ENCODE assay signal across 14 cellular contexts in genomic region chr11:26992031-26992541, GRCh38. TPM values are rescaled to one million over a fixed set of nuclear protein-coding genes. Genes with fewer than 3 reads are reported as not detected.
DNase-seq lines count a peak whose midpoint lies in the region; ATAC-seq, FAIRE-seq and TF ChIP-seq lines count a peak whose summit lies in the region.
"Had no signal": no experiment of that assay in that cellular context is flagged by ENCODE, and none has a peak within 500 bp of the region (broad histone marks: within the 10 kb centered on the region; RNA-seq: fewer than 3 reads in every experiment).

No MANE protein-coding gene starts in this region.

- ATAC-seq in SK-N-SH treated with all-trans-retinoic acid at 6 μM for 48 hours, result peak; percentile 54
- peak; percentile 31 to 78 (median 74) for ATAC-seq in psoas muscle
- no peak for ATAC-seq in naive thymus-derived CD8-positive, alpha-beta T cell
- ATAC-seq in HG03378 (IDR thresholded peaks at IDR 0.05; ENCODE audit: unreplicated experiment), result no peak
- no peak for ATAC-seq in left colon

- 44 to 74% (median 50%) methylated on average over 1 of the region's 1 CpG for WGBS in psoas muscle, 3 donors

- H3K9me3 Mint-ChIP-seq in naive thymus-derived CD8-positive, alpha-beta T cell, result peaks cover 0 to 7% (median 1%) of the 10 kb centered on the region in 9 donors

- H3K27ac ChIP-seq in psoas muscle, result no peak overlapping the region

- intact Hi-C loops in psoas muscle (cut with DNase I) (no loop called here), left colon (cut with DNase I, micrococcal nuclease) (no loop called here)

- no peaks in the 10 kb centered on the region for H3K27me3 ChIP-seq in psoas muscle (ENCODE audit: insufficient read depth in 3 of 3, low read length in 2 of 3)

- no peak for FAIRE-seq in D721Med (lab: Jason Lieb, UNC)

- H3K4me1 ChIP-seq in psoas muscle, result peaks cover 3% of the 10 kb centered on the region

- H3K27me3 Mint-ChIP-seq in naive thymus-derived CD8-positive, alpha-beta T cell, result peaks cover 2 to 8% (median 5%) of the 10 kb centered on the region in 5 donors

- TF ChIP-seq CTCF in fibroblast of the aortic adventitia (IDR thresholded peaks at IDR 0.05; ENCODE audit: insufficient read depth, low read length), result no peak
- no peak for TF ChIP-seq CTCF in psoas muscle (IDR thresholded peaks at IDR 0.05)
- TF ChIP-seq CTCF in D721Med (IDR thresholded peaks at IDR 0.05; ENCODE audit: insufficient read depth, missing control alignments), result no peak

- no peaks in the 10 kb centered on the region for H3K36me3 Mint-ChIP-seq in naive thymus-derived CD8-positive, alpha-beta T cell
- H3K36me3 Mint-ChIP-seq: immature natural killer cell had no signal

- POLR2A ChIA-PET in naive thymus-derived CD8-positive, alpha-beta T cell (lab: Charles Lee), result no interaction called here

- H3K4me3 Mint-ChIP-seq in naive thymus-derived CD8-positive, alpha-beta T cell, result no peak overlapping the region
- H3K4me3 Mint-ChIP-seq: immature natural killer cell had no signal

- DNase-seq in AG20443 (ENCODE audit: low spot score) (peak; percentile 80), fibroblast of the aortic adventitia (ENCODE audit: low read depth) (peak; percentile 96), psoas muscle (no peak), D721Med (ENCODE audit: insufficient read length, low spot score) (no peak), left colon (no peak)
- no peak for DNase-seq in naive thymus-derived CD8-positive, alpha-beta T cell
- DNase-seq: activated CD8-positive, alpha-beta memory T cell treated with anti-CD3 and anti-CD28 coated beads, Interleukin-2, amount 50 U/mL, for 48 hours; C1 segment of cervical spinal cord; immature natural killer cell; retina; T-helper 1 cell had no signal

- no peaks in the 10 kb centered on the region for H3K36me3 ChIP-seq in psoas muscle (ENCODE audit: insufficient read depth in 1 of 2, low read depth in 1 of 2)

- no peaks in the 10 kb centered on the region for H3K4me1 Mint-ChIP-seq in naive thymus-derived CD8-positive, alpha-beta T cell
- H3K4me1 Mint-ChIP-seq: immature natural killer cell had no signal

- H3K4me3 ChIP-seq in fibroblast of the aortic adventitia (ENCODE audit: low read depth, low read length), result no peak overlapping the region
- no peak overlapping the region for H3K4me3 ChIP-seq in psoas muscle

- H3K9me3 ChIP-seq in psoas muscle, result no peaks in the 10 kb centered on the region

- no peak overlapping the region for H3K27ac Mint-ChIP-seq in naive thymus-derived CD8-positive, alpha-beta T cell
- H3K27ac Mint-ChIP-seq: immature natural killer cell had no signal

TF ChIP-seq in SK-N-SH treated with all-trans-retinoic acid at 6 μM for 48 hours, 23 proteins besides CTCF, POLR2A, EP300 and RAD21:
- TF ChIP-seq ZFP30 (CRISPR knock-in tag; IDR thresholded peaks at IDR 0.05) (no peak), TSHZ2 (CRISPR knock-in tag; IDR thresholded peaks at IDR 0.05) (no peak), ZC3H10 (CRISPR knock-in tag; IDR thresholded peaks at IDR 0.05) (0 out of 2 replicates have a peak, but pooled peaks have one; percentile 28), ISL1 (CRISPR knock-in tag; IDR thresholded peaks at IDR 0.05) (peak; percentile 62), TOX (CRISPR knock-in tag; IDR thresholded peaks at IDR 0.05; ENCODE audit: borderline replicate concordance) (no peak)

RNA-seq across cellular contexts. Expression of gene FIBIN, which starts 1.8 kb away (rescaled TPM):
- total RNA-seq in fibroblast of the aortic adventitia (ENCODE audit: low replicate concordance) (15.5 and 22.6 TPM in 2 replicates), psoas muscle (1 to 10 TPM; 3.0 to 8.9 (median 5.1) TPM), left colon (1 to 10 TPM; 1.3 to 5.1 TPM)
- polyA plus RNA-seq in psoas muscle, result 1 to 10 TPM; 4.0 to 7.2 (median 4.9) TPM
- not detected for total RNA-seq in naive thymus-derived CD8-positive, alpha-beta T cell
- polyA plus RNA-seq in naive thymus-derived CD8-positive, alpha-beta T cell, result not detected
- total RNA-seq: NCI-H460 had no signal
- polyA plus RNA-seq: immature natural killer cell had no signal

RNA-seq across cellular contexts. Expression of gene BBOX1, which starts 48.5 kb away (rescaled TPM):
- total RNA-seq in fibroblast of the aortic adventitia (ENCODE audit: low replicate concordance) (not detected in 2 replicates), psoas muscle (under 1 TPM in 1 of 4 donors, not detected in 3; 0.79 TPM), left colon (not detected)
- under 1 TPM in 2 of 3 donors, not detected in 1; 0.07 to 0.10 TPM for polyA plus RNA-seq in psoas muscle
- total RNA-seq in naive thymus-derived CD8-positive, alpha-beta T cell, result not detected
- polyA plus RNA-seq in naive thymus-derived CD8-positive, alpha-beta T cell, result under 1 TPM in 1 of 3 donors, not detected in 2; 0.12 TPM
- total RNA-seq: NCI-H460 had no signal
- polyA plus RNA-seq: immature natural killer cell had no signal

Comparison
In these comparisons a context has a peak if more than half of its experiments do, and no peak if none do; other contexts are left out.
1. DNase-seq: peak in AG20443 (single experiment) and fibroblast of the aortic adventitia (single experiment); none in psoas muscle (0 of 2), naive thymus-derived CD8-positive, alpha-beta T cell (0 of 10), D721Med (single experiment) and left colon (0 of 2).
2. ATAC-seq: peak in SK-N-SH treated with all-trans-retinoic acid at 6 μM for 48 hours (single experiment) and psoas muscle (4 of 4); none in naive thymus-derived CD8-positive, alpha-beta T cell (0 of 2), HG03378 (single experiment) and left colon (single experiment).